18 cellular contexts compared by ENCODE assay signal in genomic region chr9:86046930-86047341, GRCh38. TPM values are rescaled to one million over a fixed set of nuclear protein-coding genes. Genes with fewer than 3 reads are reported as not detected.
DNase-seq lines count a peak whose midpoint lies in the region; TF ChIP-seq lines count a peak whose summit lies in the region.
"Had no signal": no experiment of that assay in that cellular context is flagged by ENCODE, and none has a peak within 500 bp of the region (broad histone marks: within the 10 kb centered on the region; RNA-seq: fewer than 3 reads in every experiment).

No MANE protein-coding gene starts in this region.

- H3K9me3 Mint-ChIP-seq in Caco-2 (ENCODE audit: unreplicated experiment) (no peaks in the 10 kb centered on the region), neural progenitor cell (no peaks in the 10 kb centered on the region)

- H3K4me3 Mint-ChIP-seq in Caco-2 (ENCODE audit: unreplicated experiment) (no peak overlapping the region), neural progenitor cell (no peak overlapping the region)
- H3K4me3 Mint-ChIP-seq: CD4-positive, CD25-positive, alpha-beta regulatory T cell had no signal

- POLR2A ChIA-PET in Caco-2 (lab: Charles Lee) = no interaction called here

- peak overlapping the region; percentile 42 for H3K27ac Mint-ChIP-seq in Caco-2 (ENCODE audit: unreplicated experiment)
- peak overlapping the region; percentile 21 for H3K27ac Mint-ChIP-seq in neural progenitor cell

- H4K20me1 ChIP-seq in neural progenitor cell (ENCODE audit: low read depth) = no peaks in the 10 kb centered on the region

- H3K4me3 ChIP-seq in Caco-2 (ENCODE audit: low read depth, low read length) (no peak overlapping the region), neural progenitor cell (no peak overlapping the region)
- H3K4me3 ChIP-seq: MG63, SK-N-MC had no signal

- no peaks in the 10 kb centered on the region for H3K27me3 ChIP-seq in Caco-2 (replicated peaks; ENCODE audit: control insufficient read depth, insufficient read depth, low read length)
- no peaks in the 10 kb centered on the region for H3K27me3 ChIP-seq in neural progenitor cell
- H3K27me3 ChIP-seq: MG63 had no signal

- H3F3A ChIP-seq in neural progenitor cell (ENCODE audit: low read depth) = peaks cover 6% of the 10 kb centered on the region

- no TSS peak for BruUV-seq in Caco-2 (replicated peaks; lab: Mats Ljungman, UMichigan)

- H3K27me3 Mint-ChIP-seq in Caco-2 (ENCODE audit: insufficient read depth, unreplicated experiment) (no peaks in the 10 kb centered on the region), neural progenitor cell (ENCODE audit: insufficient read depth, low read depth) (peaks cover 5% of the 10 kb centered on the region)
- H3K27me3 Mint-ChIP-seq: CD4-positive, CD25-positive, alpha-beta regulatory T cell had no signal

- H3K36me3 ChIP-seq in Caco-2 (ENCODE audit: control insufficient read depth, insufficient read depth, low read length) = no peaks in the 10 kb centered on the region; the same call in 1 of the 2 replicates
- no peaks in the 10 kb centered on the region for H3K36me3 ChIP-seq in neural progenitor cell
- H3K36me3 ChIP-seq: MG63 had no signal

- peak overlapping the region; percentile 37 for H3K27ac ChIP-seq in neural progenitor cell
- H3K27ac ChIP-seq: SK-N-MC had no signal

- H2AFZ ChIP-seq in neural progenitor cell (replicated peaks) = no peak overlapping the region

- H3K9me3 ChIP-seq in Caco-2 (no peaks in the 10 kb centered on the region), neural progenitor cell (ENCODE audit: low read depth) (no peaks in the 10 kb centered on the region)
- H3K9me3 ChIP-seq: MG63 had no signal

- TF ChIP-seq CTCF in Caco-2 (IDR thresholded peaks at IDR 0.05; ENCODE audit: insufficient read depth in 1 of 2, low read depth in 1 of 2, low read length in 1 of 2, severe bottlenecking in 1 of 2, unreplicated experiment in 1 of 2) (no peak), neural progenitor cell (IDR thresholded peaks at IDR 0.05) (no peak)

- no peak overlapping the region for H3K4me2 ChIP-seq in neural progenitor cell

- no peaks in the 10 kb centered on the region for H3K36me3 Mint-ChIP-seq in Caco-2 (ENCODE audit: insufficient read depth, unreplicated experiment)
- peaks cover 42% of the 10 kb centered on the region for H3K36me3 Mint-ChIP-seq in neural progenitor cell
- H3K36me3 Mint-ChIP-seq: CD4-positive, CD25-positive, alpha-beta regulatory T cell had no signal

- no peaks in the 10 kb centered on the region for H3K4me1 ChIP-seq in Caco-2
- H3K4me1 ChIP-seq in neural progenitor cell = no peaks in the 10 kb centered on the region

- no peak overlapping the region for H3K9ac ChIP-seq in neural progenitor cell

- intact Hi-C loops in Caco-2 (cut with micrococcal nuclease; ENCODE audit: unreplicated experiment) = no loop called here

- H3K4me1 Mint-ChIP-seq in Caco-2 (ENCODE audit: low read depth, unreplicated experiment) = no peaks in the 10 kb centered on the region
- H3K4me1 Mint-ChIP-seq in neural progenitor cell = peaks cover 3% of the 10 kb centered on the region
- H3K4me1 Mint-ChIP-seq: CD4-positive, CD25-positive, alpha-beta regulatory T cell had no signal

- CTCF ChIA-PET in Caco-2 (lab: Charles Lee) = no interaction called here

- DNase-seq in Caco-2 (no peak), M059J (ENCODE audit: low read depth) (peak; percentile 24), cerebellar cortex (ENCODE audit: low spot score) (peak; percentile 87), neural progenitor cell (ENCODE audit: low spot score) (peak; percentile 13), iPS-NIHi7 (ENCODE audit: extremely low spot score) (no peak), HT-29 (ENCODE audit: low spot score) (no peak), DMS153 (lab: John Stamatoyannopoulos, UW) (no peak), midbrain (lab: John Stamatoyannopoulos, UW) (no peak)
- DNase-seq: AML-193; CD4-positive, CD25-positive, alpha-beta regulatory T cell; DMS79; KG1; MG63; NCI-H1092; NCI-H2107; NCI-H2227 treated with DMSO at 0.1 percent for 48 hours; NCI-H524 had no signal

- no peaks in the 10 kb centered on the region for H3K79me2 ChIP-seq in neural progenitor cell (ENCODE audit: low read depth)

RNA-seq across cellular contexts. Expression of gene GOLM1, which starts 52.4 kb away (rescaled TPM):
- total RNA-seq in Caco-2 (2022) (53.6 and 60.0 TPM in 2 replicates), neural progenitor cell (ENCODE audit: low replicate concordance) (73.7 and 83.5 TPM in 2 replicates)
- 40.6 and 66.3 TPM in 2 replicates for total RNA-seq in M059J (2014; rRNA removed; shearing (Covaris generic))
- 41.0 and 50.7 TPM in 2 replicates for total RNA-seq in HT-29 (2014; rRNA removed; shearing (Covaris generic))

Comparison
In these comparisons a context has a peak if more than half of its experiments do, and no peak if none do; other contexts are left out.
1. DNase-seq: peak in M059J (single experiment), cerebellar cortex (single experiment) and neural progenitor cell (single experiment); none in Caco-2 (0 of 2), iPS-NIHi7 (single experiment), HT-29 (single experiment), DMS153 (single experiment) and midbrain (single experiment).